In genomic region chr4:39286263-39286662, GRCh38 we compare ENCODE assay signal across 12 cellular contexts.
DNase-seq lines count a peak whose midpoint lies in the region; ATAC-seq and TF ChIP-seq lines count a peak whose summit lies in the region.
"Had no signal": no experiment of that assay in that cellular context is flagged by ENCODE, and none has a peak within 500 bp of the region (broad histone marks: within the 10 kb centered on the region; RNA-seq: fewer than 3 reads in every experiment).

No MANE protein-coding gene starts in this region.

- DNase-seq in activated T-cell treated with anti-CD3 and anti-CD28 coated beads, Interleukin-2, amount 50 U/mL, for 24 hours = no peak
- DNase-seq in activated T-cell treated with anti-CD3 and anti-CD28 coated beads, Interleukin-2, amount 50 U/mL, for 1 hour = no peak
- DNase-seq in HFFc6 (no peak), endothelial cell (ENCODE audit: low spot score) (no peak), left cardiac atrium (no peak), NCI-H510A (lab: John Stamatoyannopoulos, UW) (no peak)
- DNase-seq in stimulated activated effector memory CD8-positive, alpha-beta T cell treated with anti-CD3 and anti-CD28 coated beads, Interleukin-12 subunit alpha, Interleukin-12 subunit beta, amount 100 ng/mL, for 72 hours (ENCODE audit: low spot score in 2 of 2) = no peak
- DNase-seq: GOT3, NCI-H187 treated with DMSO at 0.1 percent for 48 hours, NCI-H2171, NCI-H446 had no signal

- intact Hi-C loops in left cardiac atrium (cut with DNase I) = no loop called here

- TF ChIP-seq CTCF in HFFc6 (IDR thresholded peaks at IDR 0.05) (no peak), endothelial cell (IDR thresholded peaks at IDR 0.05; ENCODE audit: unreplicated experiment) (no peak)

- H3K36me3 Mint-ChIP-seq in activated T-cell treated with anti-CD3 and anti-CD28 coated beads, Interleukin-2, amount 50 U/mL, for 24 hours (ENCODE audit: low read depth) = peaks cover 77% of the 10 kb centered on the region
- H3K36me3 Mint-ChIP-seq in HFFc6 (ENCODE audit: low read depth) = peaks cover 30% of the 10 kb centered on the region
- peaks cover 27% of the 10 kb centered on the region for H3K36me3 Mint-ChIP-seq in endothelial cell (ENCODE audit: low read depth, unreplicated experiment)
- H3K36me3 Mint-ChIP-seq in stimulated activated effector memory CD8-positive, alpha-beta T cell treated with anti-CD3 and anti-CD28 coated beads, Interleukin-12 subunit alpha, Interleukin-12 subunit beta, amount 100 ng/mL, for 72 hours = peaks cover 78% of the 10 kb centered on the region

- no peak overlapping the region for H3K4me3 Mint-ChIP-seq in activated T-cell treated with anti-CD3 and anti-CD28 coated beads, Interleukin-2, amount 50 U/mL, for 24 hours
- H3K4me3 Mint-ChIP-seq in HFFc6 (no peak overlapping the region), endothelial cell (ENCODE audit: unreplicated experiment) (peak overlapping the region; percentile 17)
- H3K4me3 Mint-ChIP-seq in stimulated activated effector memory CD8-positive, alpha-beta T cell treated with anti-CD3 and anti-CD28 coated beads, Interleukin-12 subunit alpha, Interleukin-12 subunit beta, amount 100 ng/mL, for 72 hours = no peak overlapping the region

- no peaks in the 10 kb centered on the region for H3K9me3 Mint-ChIP-seq in activated T-cell treated with anti-CD3 and anti-CD28 coated beads, Interleukin-2, amount 50 U/mL, for 24 hours
- H3K9me3 Mint-ChIP-seq in HFFc6 (no peaks in the 10 kb centered on the region), endothelial cell (ENCODE audit: unreplicated experiment) (no peaks in the 10 kb centered on the region)
- no peaks in the 10 kb centered on the region for H3K9me3 Mint-ChIP-seq in stimulated activated effector memory CD8-positive, alpha-beta T cell treated with anti-CD3 and anti-CD28 coated beads, Interleukin-12 subunit alpha, Interleukin-12 subunit beta, amount 100 ng/mL, for 72 hours

- H3K27ac Mint-ChIP-seq in activated T-cell treated with anti-CD3 and anti-CD28 coated beads, Interleukin-2, amount 50 U/mL, for 24 hours = peak overlapping the region; percentile 2
- H3K27ac Mint-ChIP-seq in HFFc6 = 0 out of 2 replicates have a peak overlapping the region, but pooled peaks have one; percentile 2
- H3K27ac Mint-ChIP-seq in endothelial cell (ENCODE audit: unreplicated experiment) = no peak overlapping the region
- peak overlapping the region; percentile 1 for H3K27ac Mint-ChIP-seq in stimulated activated effector memory CD8-positive, alpha-beta T cell treated with anti-CD3 and anti-CD28 coated beads, Interleukin-12 subunit alpha, Interleukin-12 subunit beta, amount 100 ng/mL, for 72 hours

- no peak for ATAC-seq in stimulated activated effector memory CD8-positive, alpha-beta T cell treated with anti-CD3 and anti-CD28 coated beads, Interleukin-12 subunit alpha, Interleukin-12 subunit beta, amount 100 ng/mL, for 72 hours
- ATAC-seq in GM18858 (IDR thresholded peaks at IDR 0.05; ENCODE audit: unreplicated experiment) (no peak), left cardiac atrium (no peak)

- peaks cover 3% of the 10 kb centered on the region for H3K4me1 Mint-ChIP-seq in activated T-cell treated with anti-CD3 and anti-CD28 coated beads, Interleukin-2, amount 50 U/mL, for 24 hours (ENCODE audit: low read depth)
- no peaks in the 10 kb centered on the region for H3K4me1 Mint-ChIP-seq in HFFc6 (ENCODE audit: low read depth)
- no peaks in the 10 kb centered on the region for H3K4me1 Mint-ChIP-seq in endothelial cell (ENCODE audit: unreplicated experiment)
- H3K4me1 Mint-ChIP-seq in stimulated activated effector memory CD8-positive, alpha-beta T cell treated with anti-CD3 and anti-CD28 coated beads, Interleukin-12 subunit alpha, Interleukin-12 subunit beta, amount 100 ng/mL, for 72 hours = peaks cover 6% of the 10 kb centered on the region

- no peaks in the 10 kb centered on the region for H3K27me3 Mint-ChIP-seq in activated T-cell treated with anti-CD3 and anti-CD28 coated beads, Interleukin-2, amount 50 U/mL, for 24 hours
- no peaks in the 10 kb centered on the region for H3K27me3 Mint-ChIP-seq in HFFc6 (ENCODE audit: insufficient read depth)
- H3K27me3 Mint-ChIP-seq in endothelial cell (ENCODE audit: unreplicated experiment) = no peaks in the 10 kb centered on the region
